12 cellular contexts compared by ENCODE assay signal in genomic region chr1:167249702-167250101, GRCh38. TPM values are rescaled to one million over a fixed set of nuclear protein-coding genes. Genes with fewer than 3 reads are reported as not detected.
A peak's percentile ranks its signal among the peaks of the same experiment; 100 is the strongest.
DNase-seq lines count a peak whose midpoint lies in the region; ATAC-seq, FAIRE-seq and TF ChIP-seq lines count a peak whose summit lies in the region.
"Had no signal": no experiment of that assay in that cellular context is flagged by ENCODE, and none has a peak within 500 bp of the region (broad histone marks: within the 10 kb centered on the region; RNA-seq: fewer than 3 reads in every experiment).

No MANE protein-coding gene starts in this region.

- CTCF ChIA-PET in T-cell (lab: Charles Lee): no interaction called here

- H3K27ac Mint-ChIP-seq in T-cell: no peak overlapping the region

- no peak overlapping the region for H3K4me3 Mint-ChIP-seq in T-cell
- H3K4me3 Mint-ChIP-seq: neural crest cell had no signal

- H3K27me3 Mint-ChIP-seq in T-cell: no peaks in the 10 kb centered on the region

- POLR2A ChIA-PET in T-cell (lab: Charles Lee): no interaction called here

- H3K36me3 Mint-ChIP-seq in T-cell: peaks cover 5% of the 10 kb centered on the region

- no peaks in the 10 kb centered on the region for H3K36me3 ChIP-seq in mesendoderm (ENCODE audit: control insufficient read depth, insufficient read depth, low read length)
- H3K36me3 ChIP-seq: HAP-1, left lung had no signal

- DNase-seq in GM12892 (ENCODE audit: insufficient read length) (no peak), mesendoderm (peak; percentile 36), frontal cortex (ENCODE audit: low spot score in 2 of 2) (no peak), T-cell (no peak)
- DNase-seq: activated naive CD4-positive, alpha-beta T cell; left lung had no signal

- H4K8ac ChIP-seq in mesendoderm (ENCODE audit: low read depth, low read length): no peak overlapping the region

- no peak overlapping the region for H4K5ac ChIP-seq in mesendoderm (ENCODE audit: low read length)

- H3K4me1 Mint-ChIP-seq in T-cell: peaks cover 29 to 37% (median 36%) of the 10 kb centered on the region in 3 donors
- H3K4me1 Mint-ChIP-seq: neural crest cell had no signal

- peak; percentile 59 for ATAC-seq in GM18870 (IDR thresholded peaks at IDR 0.05; ENCODE audit: unreplicated experiment)
- ATAC-seq in HG03342 (IDR thresholded peaks at IDR 0.05; ENCODE audit: unreplicated experiment): peak; percentile 59
- no peak for ATAC-seq in T-cell (replicated peaks in 1 of 4)
- no peak for ATAC-seq in GM21360 (IDR thresholded peaks at IDR 0.05; ENCODE audit: unreplicated experiment)
- ATAC-seq: left lung had no signal

- H2BK5ac ChIP-seq in mesendoderm (ENCODE audit: low read length): no peak overlapping the region

- no peak overlapping the region for H2BK120ac ChIP-seq in mesendoderm (ENCODE audit: low read depth, low read length)

- peak; percentile 56 for FAIRE-seq in GM12892 (lab: Jason Lieb, UNC)
- no peak for FAIRE-seq in frontal cortex (lab: Jason Lieb, UNC)

- H2BK15ac ChIP-seq in mesendoderm (replicated peaks; ENCODE audit: low read depth): no peak overlapping the region

- no peak overlapping the region for H2AK5ac ChIP-seq in mesendoderm (ENCODE audit: low read length)

- no peak overlapping the region for H3K4me2 ChIP-seq in mesendoderm (ENCODE audit: low read length)

- no peaks in the 10 kb centered on the region for H3K27me3 ChIP-seq in mesendoderm (ENCODE audit: insufficient read depth, low read length, poor library complexity)
- H3K27me3 ChIP-seq: left lung had no signal

- no peaks in the 10 kb centered on the region for H3K9me3 Mint-ChIP-seq in T-cell
- H3K9me3 Mint-ChIP-seq: neural crest cell had no signal

- H3K56ac ChIP-seq in mesendoderm (ENCODE audit: low read length): no peak overlapping the region

- peaks cover 24% of the 10 kb centered on the region for H3K79me2 ChIP-seq in mesendoderm (ENCODE audit: control insufficient read depth, insufficient read depth, low read length)

- peaks cover 2% of the 10 kb centered on the region for H3K4me1 ChIP-seq in mesendoderm (ENCODE audit: control insufficient read depth, low read depth, low read length)
- H3K4me1 ChIP-seq: HAP-1, left lung had no signal

- no peak overlapping the region for H3K27ac ChIP-seq in mesendoderm (ENCODE audit: low read depth, low read length)
- H3K27ac ChIP-seq: C4-2B, left lung had no signal

- H3K18ac ChIP-seq in mesendoderm (ENCODE audit: low read length): no peak overlapping the region

- H3K4ac ChIP-seq in mesendoderm (ENCODE audit: low read depth, low read length): no peak overlapping the region

- H3K9ac ChIP-seq in mesendoderm (ENCODE audit: low read length): no peak overlapping the region

- H3K23ac ChIP-seq in mesendoderm (ENCODE audit: low read length): no peak overlapping the region

- no peak overlapping the region for H3K4me3 ChIP-seq in mesendoderm (ENCODE audit: low read length)
- H3K4me3 ChIP-seq: HAP-1, left lung had no signal

- peaks cover 6% of the 10 kb centered on the region for H3K79me1 ChIP-seq in mesendoderm (ENCODE audit: low read length)

- WGBS in mesendoderm (ENCODE audit: extremely low coverage, insufficient coverage, low lambda C conversion rate): no CpG with 5 or more reads among the region's 1 CpG

- TF ChIP-seq POLR2A in GM12892 (IDR thresholded peaks at IDR 0.05; ENCODE audit: low read depth, low read length): no peak

RNA-seq across cellular contexts. Expression of gene POU2F1, which starts 29.0 kb away (rescaled TPM):
- 8.3 TPM for polyA plus RNA-seq in GM12892 (2012; ENCODE audit: missing spikeins)
- polyA plus RNA-seq in mesendoderm (2013, experiment 1 of 2): 22.0 TPM
- 19.4 TPM for polyA plus RNA-seq in mesendoderm (2013, experiment 2 of 2)
- total RNA-seq in frontal cortex: 19.2 TPM
- 10 to 100 TPM; 15.1 to 34.5 (median 22.6) TPM for total RNA-seq in T-cell

Comparison
In these comparisons a context has a peak if more than half of its experiments do, and no peak if none do; other contexts are left out.
1. ATAC-seq: peak in GM18870 (single experiment) and HG03342 (single experiment); none in T-cell (0 of 4) and GM21360 (single experiment).